ENCODE assay signal across 10 cellular contexts in genomic region chr11:19646921-19647320, GRCh38.
DNase-seq lines count a peak whose midpoint lies in the region; ATAC-seq, FAIRE-seq and TF ChIP-seq lines count a peak whose summit lies in the region.
"Had no signal": no experiment of that assay in that cellular context is flagged by ENCODE, and none has a peak within 500 bp of the region (broad histone marks: within the 10 kb centered on the region; RNA-seq: fewer than 3 reads in every experiment).

No MANE protein-coding gene starts in this region.

- DNase-seq in Daoy (ENCODE audit: low read depth) (peak; percentile 59), PC-3 (peak; percentile 50), endothelial cell of umbilical vein (ENCODE audit: low read depth, low spot score) (no peak), osteoblast (ENCODE audit: insufficient read length, low spot score, missing footprints) (peak; percentile 89), SKM-1 (lab: John Stamatoyannopoulos, UW; ENCODE audit: unreplicated experiment) (no peak), NCI-H774 (lab: John Stamatoyannopoulos, UW) (no peak)
- DNase-seq: effector CD4-positive, alpha-beta T cell; NCI-H82 had no signal

- no peaks in the 10 kb centered on the region for H3K9me2 ChIP-seq in PC-3 (replicated peaks; ENCODE audit: low read length)

- H3K4me2 ChIP-seq in PC-3 (ENCODE audit: low read length) = no peak overlapping the region
- no peak overlapping the region for H3K4me2 ChIP-seq in endothelial cell of umbilical vein (ENCODE audit: insufficient read depth, low read length)
- H3K4me2 ChIP-seq in osteoblast (ENCODE audit: insufficient read depth, low read length) = peak overlapping the region; percentile 12

- H3K27me3 ChIP-seq in PC-3 (ENCODE audit: low read length) = no peaks in the 10 kb centered on the region
- no peaks in the 10 kb centered on the region for H3K27me3 ChIP-seq in endothelial cell of umbilical vein (ENCODE audit: control insufficient read depth in 2 of 2, insufficient read depth in 2 of 2, low read length in 2 of 2)
- peaks cover 3% of the 10 kb centered on the region for H3K27me3 ChIP-seq in osteoblast (ENCODE audit: insufficient read depth, low read length)

- BruUV-seq in PC-3 (replicated peaks; lab: Mats Ljungman, UMichigan) (no TSS peak), endothelial cell of umbilical vein (replicated peaks; lab: Mats Ljungman, UMichigan) (no TSS peak)

- no peaks in the 10 kb centered on the region for H3F3A ChIP-seq in PC-3 (ENCODE audit: low read length, unreplicated experiment)

- no peak overlapping the region for H3K4me3 ChIP-seq in PC-3 (ENCODE audit: low read length)
- no peak overlapping the region for H3K4me3 ChIP-seq in endothelial cell of umbilical vein (replicated peaks in 1 of 3; ENCODE audit: insufficient read depth in 1 of 3, low read depth in 1 of 3, low read length in 3 of 3)
- H3K4me3 ChIP-seq in osteoblast (ENCODE audit: insufficient read depth, low read length) = no peak overlapping the region

- no peaks in the 10 kb centered on the region for H4K20me1 ChIP-seq in PC-3 (ENCODE audit: low read length)
- no peaks in the 10 kb centered on the region for H4K20me1 ChIP-seq in endothelial cell of umbilical vein (replicated peaks; ENCODE audit: control insufficient read depth, extremely low read depth, insufficient read depth, low read length)
- H4K20me1 ChIP-seq in osteoblast (ENCODE audit: insufficient read depth, low read length) = peaks cover 7% of the 10 kb centered on the region

- POLR2A ChIA-PET in PC-3 (lab: Charles Lee; ENCODE audit: unreplicated experiment) = no interaction called here
- POLR2A ChIA-PET in endothelial cell of umbilical vein (lab: Charles Lee) = no interaction called here

- H3K36me3 ChIP-seq in PC-3 (ENCODE audit: low read depth, low read length) (no peaks in the 10 kb centered on the region), endothelial cell of umbilical vein (ENCODE audit: control insufficient read depth in 2 of 2, extremely low read depth in 1 of 2, insufficient read depth in 2 of 2, low read length in 2 of 2) (no peaks in the 10 kb centered on the region), osteoblast (ENCODE audit: insufficient read depth, low read length) (no peaks in the 10 kb centered on the region)

- dilution Hi-C loops in endothelial cell of umbilical vein (cut with MboI; ENCODE audit: extremely low pct_ligation_motif_present, low sequenced_read_pairs) = no loop called here

- TF ChIP-seq POLR2A in endothelial cell of umbilical vein (IDR thresholded peaks at IDR 0.05; ENCODE audit: low read depth, low read length) = no peak

- H3K27ac ChIP-seq in PC-3 (ENCODE audit: low read length) (no peak overlapping the region), endothelial cell of umbilical vein (ENCODE audit: insufficient read depth, low read depth, low read length) (no peak overlapping the region), osteoblast (ENCODE audit: low read depth, low read length) (no peak overlapping the region)

- H3K9me1 ChIP-seq in endothelial cell of umbilical vein (replicated peaks; ENCODE audit: control insufficient read depth, extremely low read depth, insufficient read depth, low read length) = no peaks in the 10 kb centered on the region

- no peaks in the 10 kb centered on the region for H3K79me2 ChIP-seq in PC-3 (ENCODE audit: low read length)
- no peaks in the 10 kb centered on the region for H3K79me2 ChIP-seq in endothelial cell of umbilical vein (ENCODE audit: control insufficient read depth, insufficient read depth, low read length)
- H3K79me2 ChIP-seq in osteoblast (ENCODE audit: insufficient read depth, low read length) = no peaks in the 10 kb centered on the region

- CTCF ChIA-PET in PC-3 (lab: Charles Lee) (no interaction called here), endothelial cell of umbilical vein (lab: Charles Lee) (interaction anchor here (1.1 to 2.3 kb wide), 8 partner anchors 8 to 83 kb away, joined by 3 to 7 read pairs (median 4); no protein-coding TSS in a partner anchor)

- H2AFZ ChIP-seq in PC-3 (ENCODE audit: low read length) (no peak overlapping the region), endothelial cell of umbilical vein (ENCODE audit: low read depth, low read length) (no peak overlapping the region), osteoblast (ENCODE audit: low read length) (no peak overlapping the region)

- intact Hi-C loops in PC-3 (cut with micrococcal nuclease) (no loop called here), endothelial cell of umbilical vein (cut with micrococcal nuclease) (no loop called here)

- H3K4me1 ChIP-seq in PC-3 (ENCODE audit: insufficient read depth, low read length) (no peaks in the 10 kb centered on the region), endothelial cell of umbilical vein (ENCODE audit: control insufficient read depth, extremely low read depth, insufficient read depth, low read length) (no peaks in the 10 kb centered on the region), osteoblast (ENCODE audit: insufficient read depth, low read length) (peaks cover 16% of the 10 kb centered on the region)

- peak; percentile 74 for FAIRE-seq in endothelial cell of umbilical vein (lab: Jason Lieb, UNC)

- H3K9ac ChIP-seq in PC-3 (ENCODE audit: low read length) = no peak overlapping the region
- H3K9ac ChIP-seq in endothelial cell of umbilical vein (replicated peaks; ENCODE audit: extremely low read depth, insufficient read depth, low read length) = no peak overlapping the region

- peak; percentile 31; the same call in 1 of the 2 replicates for ATAC-seq in PC-3
- no peak for ATAC-seq in GM21367 (IDR thresholded peaks at IDR 0.05; ENCODE audit: unreplicated experiment)
- no peak for ATAC-seq in GM19467 (IDR thresholded peaks at IDR 0.05; ENCODE audit: unreplicated experiment)

- no peak for TF ChIP-seq CTCF in PC-3 (conservative IDR thresholded peaks at IDR 0.05; ENCODE audit: low read depth, low read length)
- TF ChIP-seq CTCF in endothelial cell of umbilical vein (IDR thresholded peaks at IDR 0.05; ENCODE audit: extremely low read depth in 1 of 2, insufficient read depth in 1 of 2, low read depth in 1 of 2, low read length in 2 of 2) = no peak
- peak; percentile 13 for TF ChIP-seq CTCF in osteoblast (IDR thresholded peaks at IDR 0.05; ENCODE audit: extremely low read depth, low read depth, low read length)

- H3K9me3 ChIP-seq in PC-3 (ENCODE audit: low read length) (no peaks in the 10 kb centered on the region), endothelial cell of umbilical vein (replicated peaks; ENCODE audit: control insufficient read depth, insufficient read depth, low read length) (no peaks in the 10 kb centered on the region), osteoblast (ENCODE audit: low read depth, low read length) (no peaks in the 10 kb centered on the region)

TF ChIP-seq in endothelial cell of umbilical vein, 7 proteins besides CTCF, POLR2A, EP300 and RAD21:
- peak; percentile 15 for TF ChIP-seq GATA2 (IDR thresholded peaks at IDR 0.05; ENCODE audit: insufficient read depth, insufficient read length, low read depth, low read length)
- TF ChIP-seq, protein P1, sequence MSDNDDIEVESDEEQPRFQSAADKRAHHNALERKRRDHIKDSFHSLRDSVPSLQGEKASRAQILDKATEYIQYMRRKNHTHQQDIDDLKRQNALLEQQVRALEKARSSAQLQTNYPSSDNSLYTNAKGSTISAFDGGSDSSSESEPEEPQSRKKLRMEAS (IDR thresholded peaks at IDR 0.05; ENCODE audit: insufficient read depth, insufficient read length) = no peak
TF ChIP-seq in endothelial cell of umbilical vein: peak in this region for 1.

Comparison
In these comparisons a context has a peak if more than half of its experiments do, and no peak if none do; other contexts are left out.
1. DNase-seq: peak in Daoy (single experiment), PC-3 (single experiment) and osteoblast (single experiment); none in endothelial cell of umbilical vein (single experiment), SKM-1 (single experiment) and NCI-H774 (single experiment).